8 cellular contexts compared by ENCODE assay signal in genomic region chr4:174120446-174121142, GRCh38.
DNase-seq lines count a peak whose midpoint lies in the region; ATAC-seq and TF ChIP-seq lines count a peak whose summit lies in the region.

No MANE protein-coding gene starts in this region.

- no peak overlapping the region for H3K27ac ChIP-seq in adrenal gland

- H3K9me3 ChIP-seq in adrenal gland (replicated peaks in 1 of 3) = no peaks in the 10 kb centered on the region

- POLR2A ChIA-PET in HEK293T (lab: Yijun Ruan, JAX) = no interaction called here

- peak in 1 of 2 donors; percentile 30 for TF ChIP-seq POLR2A in adrenal gland (IDR thresholded peaks at IDR 0.05)

- intact Hi-C loops in adrenal gland (cut with DNase I) = no loop called here
- intact Hi-C loops in left cardiac atrium (cut with DNase I) = loop anchor here in 1 of 2 donors (5.0 to 10.0 kb wide), 2 partner anchors 113 to 616 kb away; no protein-coding TSS in a partner anchor
- intact Hi-C loops in posterior vena cava (cut with DNase I) = no loop called here

- ATAC-seq in left cardiac atrium (peak; percentile 86 to 94), HG03439 (IDR thresholded peaks at IDR 0.05; ENCODE audit: unreplicated experiment) (no peak), HG03135 (IDR thresholded peaks at IDR 0.05; ENCODE audit: unreplicated experiment) (no peak)

- H3K36me3 ChIP-seq in adrenal gland (replicated peaks in 1 of 2) = no peaks in the 10 kb centered on the region

- no peaks in the 10 kb centered on the region for H3K4me1 ChIP-seq in adrenal gland (replicated peaks in 1 of 2)

- peak; percentile 77 for DNase-seq in Daoy (ENCODE audit: low read depth)
- peak; percentile 55 for DNase-seq in HEK293T (ENCODE audit: extremely low spot score)
- DNase-seq in NCI-H226 = peak; percentile 35
- DNase-seq in adrenal gland = peak; percentile 26 to 84 (median 37)
- DNase-seq in left cardiac atrium = peak; percentile 70
- peak; percentile 73 for DNase-seq in posterior vena cava (ENCODE audit: low spot score)

- peaks cover 11% of the 10 kb centered on the region for H3K27me3 ChIP-seq in adrenal gland

- TF ChIP-seq CTCF in adrenal gland (IDR thresholded peaks at IDR 0.05) = peak; percentile 37 to 77 (median 53)

- peak overlapping the region in 1 of 4 donors; percentile 41 for H3K4me3 ChIP-seq in adrenal gland

- CTCF ChIA-PET in HEK293T (lab: Yijun Ruan, JAX) = interaction anchor here (0.5 to 1.8 kb wide), 8 partner anchors 10 to 533 kb away, joined by 3 to 10 read pairs (median 4); no protein-coding TSS in a partner anchor

- 15 to 17% (median 15%) methylated on average over 19 of the region's 19 CpGs for WGBS in adrenal gland, 4 donors

TF ChIP-seq in HEK293T, 16 proteins besides CTCF, POLR2A, EP300 and RAD21:
- peak; percentile 62 for TF ChIP-seq L3MBTL2 (conservative IDR thresholded peaks at IDR 0.05)
- no peak for TF ChIP-seq FOXK2 (IDR thresholded peaks at IDR 0.05)

Comparison
In these comparisons a context has a peak if more than half of its experiments do, and no peak if none do; other contexts are left out.
1. ATAC-seq: peak in left cardiac atrium (2 of 2); none in HG03439 (single experiment) and HG03135 (single experiment).
2. Peak in every context shown above with its lines, with median percentiles within 50 percentile points of each other: DNase-seq.